Comparison of ENCODE assay signal across 8 cellular contexts in genomic region chr13:44305845-44306244, GRCh38.
DNase-seq lines count a peak whose midpoint lies in the region; ATAC-seq and TF ChIP-seq lines count a peak whose summit lies in the region.

No MANE protein-coding gene starts in this region.

- H3F3A ChIP-seq in GM23248 (ENCODE audit: insufficient read depth): peaks cover 4% of the 10 kb centered on the region; the same call in 1 of the 2 replicates

- H4K20me1 ChIP-seq in GM23248 (ENCODE audit: insufficient read depth): no peaks in the 10 kb centered on the region

- ATAC-seq in psoas muscle: no peak

- H3K9me3 ChIP-seq in GM23248 (ENCODE audit: low read depth) (no peaks in the 10 kb centered on the region), esophagus squamous epithelium (no peaks in the 10 kb centered on the region), psoas muscle (no peaks in the 10 kb centered on the region)
- H3K9me3 ChIP-seq in CD4-positive, alpha-beta memory T cell (ENCODE audit: control insufficient read depth in 1 of 2, low read length in 2 of 2): no peaks in the 10 kb centered on the region

- no peaks in the 10 kb centered on the region for H3K79me2 ChIP-seq in GM23248 (ENCODE audit: insufficient read depth)

- intact Hi-C loops in esophagus squamous epithelium (cut with DNase I): no loop called here
- intact Hi-C loops in psoas muscle (cut with DNase I): loop anchor here in 1 of 2 donors (10.0 kb wide), 1 partner anchor 129 kb away; no protein-coding TSS in a partner anchor
- intact Hi-C loops in CD4-positive, alpha-beta memory T cell (cut with micrococcal nuclease): no loop called here

- TF ChIP-seq POLR2A in esophagus squamous epithelium (IDR thresholded peaks at IDR 0.05): no peak

- H3K4me1 Mint-ChIP-seq in CD4-positive, alpha-beta memory T cell: peaks cover 0 to 12% (median 8%) of the 10 kb centered on the region in 4 donors

- CTCF ChIA-PET in CD4-positive, alpha-beta memory T cell (lab: Charles Lee; ENCODE audit: partially characterized antibody): interaction anchor here (1.6 kb wide), 1 partner anchor 9 kb away, joined by 3 read pairs; no protein-coding TSS in a partner anchor

- POLR2A ChIA-PET in CD4-positive, alpha-beta memory T cell (lab: Charles Lee; ENCODE audit: partially characterized antibody): no interaction called here

- in situ Hi-C loops in GM23248 (cut with MboI): no loop called here

- no peaks in the 10 kb centered on the region for H3K36me3 Mint-ChIP-seq in CD4-positive, alpha-beta memory T cell

- peak overlapping the region in 1 of 8 donors; percentile 24 for H3K4me3 Mint-ChIP-seq in CD4-positive, alpha-beta memory T cell

- 0 out of 2 replicates have a peak overlapping the region, but pooled peaks have one; percentile 17 for H2AFZ ChIP-seq in GM23248

- peaks cover 13 to 37% of the 10 kb centered on the region in 2 donors for H3K27me3 Mint-ChIP-seq in CD4-positive, alpha-beta memory T cell

- H3K9me2 ChIP-seq in GM23248 (ENCODE audit: insufficient read depth): no peaks in the 10 kb centered on the region

- TF ChIP-seq CTCF in esophagus squamous epithelium (IDR thresholded peaks at IDR 0.05): no peak
- TF ChIP-seq CTCF in psoas muscle (IDR thresholded peaks at IDR 0.05): no peak

- H3K4me1 ChIP-seq in GM23248 (ENCODE audit: insufficient read depth): peaks cover 19% of the 10 kb centered on the region
- peaks cover 12 to 93% (median 48%) of the 10 kb centered on the region in 3 donors for H3K4me1 ChIP-seq in esophagus squamous epithelium
- H3K4me1 ChIP-seq in psoas muscle: peaks cover 50% of the 10 kb centered on the region
- peaks cover 10% of the 10 kb centered on the region for H3K4me1 ChIP-seq in CD4-positive, alpha-beta memory T cell (ENCODE audit: insufficient read depth, low read length)

- DNase-seq in GM23248: peak; percentile 14
- peak; percentile 76 for DNase-seq in NCI-H748 treated with DMSO at 0.1 percent for 48 hours (lab: John Stamatoyannopoulos, UW)
- DNase-seq in esophagus squamous epithelium (lab: John Stamatoyannopoulos, UW): no peak
- DNase-seq in psoas muscle: no peak
- no peak for DNase-seq in SKM-1 (lab: John Stamatoyannopoulos, UW; ENCODE audit: unreplicated experiment)
- no peak for DNase-seq in CD4-positive, alpha-beta memory T cell
- no peak for DNase-seq in activated CD4-positive, alpha-beta T cell treated with anti-CD3 and anti-CD28 coated beads for 48 hours
- no peak for DNase-seq in mucosa of gallbladder (ENCODE audit: low spot score)

- peak overlapping the region; percentile 47 for H3K9ac ChIP-seq in GM23248

- H3K4me3 ChIP-seq in GM23248 (no peak overlapping the region), esophagus squamous epithelium (no peak overlapping the region), psoas muscle (no peak overlapping the region)
- H3K4me3 ChIP-seq in CD4-positive, alpha-beta memory T cell (ENCODE audit: low read length in 2 of 2): no peak overlapping the region

- no peaks in the 10 kb centered on the region for H3K36me3 ChIP-seq in GM23248 (ENCODE audit: low read depth)
- no peaks in the 10 kb centered on the region for H3K36me3 ChIP-seq in esophagus squamous epithelium
- no peaks in the 10 kb centered on the region for H3K36me3 ChIP-seq in psoas muscle (ENCODE audit: insufficient read depth in 1 of 2, low read depth in 1 of 2)
- H3K36me3 ChIP-seq in CD4-positive, alpha-beta memory T cell (ENCODE audit: insufficient read depth, low read length): no peaks in the 10 kb centered on the region

- peaks cover 0 to 4% (median 0%) of the 10 kb centered on the region in 8 donors for H3K9me3 Mint-ChIP-seq in CD4-positive, alpha-beta memory T cell

- peak overlapping the region; percentile 44 for H3K27ac ChIP-seq in GM23248
- H3K27ac ChIP-seq in esophagus squamous epithelium: peak overlapping the region; percentile 56 to 84 (median 82)
- peak overlapping the region; percentile 62 for H3K27ac ChIP-seq in psoas muscle
- H3K27ac ChIP-seq in CD4-positive, alpha-beta memory T cell (ENCODE audit: low read depth, low read length): no peak overlapping the region

- WGBS in GM23248 (ENCODE audit: low coverage in 1 of 2, low lambda C conversion rate in 2 of 2, missing lambda C conversion rate in 2 of 2), 2 experiments: 83 to 89% methylated on average over 5 of the region's 5 CpGs
- 35 to 40% methylated on average over 5 of the region's 5 CpGs for WGBS in esophagus squamous epithelium, 2 donors
- WGBS in psoas muscle, 3 donors: 74 to 84% (median 83%) methylated on average over 5 of the region's 5 CpGs

- H3K27me3 ChIP-seq in GM23248 (replicated peaks; ENCODE audit: insufficient read depth) (no peaks in the 10 kb centered on the region), esophagus squamous epithelium (no peaks in the 10 kb centered on the region), psoas muscle (ENCODE audit: insufficient read depth in 3 of 3, low read length in 2 of 3) (no peaks in the 10 kb centered on the region)
- no peaks in the 10 kb centered on the region for H3K27me3 ChIP-seq in CD4-positive, alpha-beta memory T cell (ENCODE audit: insufficient read depth, low read length)

- H3K4me2 ChIP-seq in GM23248 (ENCODE audit: unreplicated experiment): peak overlapping the region; percentile 37

- H3K27ac Mint-ChIP-seq in CD4-positive, alpha-beta memory T cell: peak overlapping the region in 1 of 7 donors; percentile 54

Comparison
In these comparisons a context has a peak if more than half of its experiments do, and no peak if none do; other contexts are left out.
1. DNase-seq: peak in GM23248 (single experiment) and NCI-H748 treated with DMSO at 0.1 percent for 48 hours (single experiment); none in esophagus squamous epithelium (single experiment), psoas muscle (0 of 2), SKM-1 (single experiment), CD4-positive, alpha-beta memory T cell (0 of 5), activated CD4-positive, alpha-beta T cell treated with anti-CD3 and anti-CD28 coated beads for 48 hours (single experiment) and mucosa of gallbladder (single experiment).